7 cellular contexts compared by ENCODE assay signal in the genomic region with DNA sequence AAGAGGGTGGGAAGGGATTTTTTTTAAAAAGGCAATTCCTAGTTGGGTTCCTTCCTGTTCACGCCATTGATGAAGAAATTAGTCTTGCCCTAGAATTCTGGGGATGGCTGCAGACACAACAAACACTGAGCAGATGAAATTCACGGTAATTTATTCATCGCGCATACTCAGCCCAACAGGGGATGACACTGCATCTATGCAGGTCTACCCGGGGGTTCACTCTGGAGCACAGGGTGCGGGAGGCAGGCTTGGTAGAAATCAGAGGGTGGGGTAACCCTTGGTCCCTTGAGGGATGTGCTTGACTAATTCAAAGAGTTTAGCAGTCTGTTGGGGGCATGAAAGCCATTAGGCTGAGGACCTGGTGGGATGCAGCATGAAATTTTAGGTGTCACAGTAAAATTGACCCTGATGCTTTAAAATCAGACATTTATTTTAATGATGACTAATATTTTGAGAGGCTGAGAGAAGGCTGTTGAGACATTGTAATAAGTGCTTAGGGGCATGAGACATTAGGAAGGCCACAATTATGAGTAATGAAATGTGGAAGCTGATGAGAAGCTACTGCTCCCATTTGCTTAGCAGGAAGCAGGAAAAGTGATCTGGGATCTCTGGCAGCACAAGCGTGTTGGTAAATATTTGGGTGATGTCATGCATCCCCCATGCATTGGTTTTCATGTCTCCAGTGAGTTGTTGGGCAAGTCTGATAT.
DNase-seq lines count a peak whose midpoint lies in the region; ATAC-seq, FAIRE-seq and TF ChIP-seq lines count a peak whose summit lies in the region.
"Not testable (repeated sequence)": the region's sequence is repeated elsewhere in the genome, so short reads cannot be mapped to it uniquely, and the experiment has no call there.

No MANE protein-coding gene starts in this region.

- 19 to 24% methylated on average over 7 of the region's 7 CpGs for WGBS in GM23248 (ENCODE audit: low coverage in 1 of 2, low lambda C conversion rate in 2 of 2, missing lambda C conversion rate in 2 of 2), 2 experiments
- WGBS in upper lobe of left lung, 2 donors: 69 to 76% methylated on average over 7 of the region's 7 CpGs

- FAIRE-seq in bronchial epithelial cell (lab: Jason Lieb, UNC): not testable (repeated sequence)

- H3K79me2 ChIP-seq in GM23248 (ENCODE audit: insufficient read depth): not testable (repeated sequence)

- H3F3A ChIP-seq in GM23248 (ENCODE audit: insufficient read depth): not testable (repeated sequence)

- TF ChIP-seq CTCF in RWPE2 (IDR thresholded peaks at IDR 0.05; ENCODE audit: poor library complexity, severe bottlenecking); bronchial epithelial cell (IDR thresholded peaks at IDR 0.05; ENCODE audit: insufficient read depth, low read length, severe bottlenecking); upper lobe of left lung (IDR thresholded peaks at IDR 0.05): not testable (repeated sequence)

- H3K4me2 ChIP-seq in GM23248 (ENCODE audit: unreplicated experiment): not testable (repeated sequence)

- not testable (repeated sequence) for H3K4me1 ChIP-seq in GM23248 (ENCODE audit: insufficient read depth); RWPE2 (ENCODE audit: insufficient read depth, poor library complexity, severe bottlenecking); upper lobe of left lung

- H3K27me3 ChIP-seq in GM23248 (replicated peaks; ENCODE audit: insufficient read depth); MG63; RWPE2 (ENCODE audit: insufficient read depth, poor library complexity, severe bottlenecking); bronchial epithelial cell (ENCODE audit: control insufficient read depth, insufficient read depth, low read length); upper lobe of left lung: not testable (repeated sequence)

- H3K9me2 ChIP-seq in GM23248 (ENCODE audit: insufficient read depth): not testable (repeated sequence)

- H3K4me3 ChIP-seq in GM23248; MG63; RWPE2 (ENCODE audit: severe bottlenecking); bronchial epithelial cell (ENCODE audit: low read depth, low read length); upper lobe of left lung: not testable (repeated sequence)

- not testable (repeated sequence) for H3K36me3 ChIP-seq in GM23248 (ENCODE audit: low read depth); MG63; RWPE2 (ENCODE audit: low read depth); bronchial epithelial cell (ENCODE audit: control insufficient read depth, insufficient read depth, low read length); upper lobe of left lung

- not testable (repeated sequence) for H3K27ac ChIP-seq in GM23248; RWPE2 (ENCODE audit: poor library complexity, severe bottlenecking); upper lobe of left lung

- in situ Hi-C loops in GM23248 (cut with MboI): not testable (repeated sequence)

- not testable (repeated sequence) for H3K9ac ChIP-seq in GM23248

- TF ChIP-seq EP300 in upper lobe of left lung (IDR thresholded peaks at IDR 0.05): not testable (repeated sequence)

- H3K9me3 ChIP-seq in GM23248 (ENCODE audit: low read depth); MG63; RWPE2 (ENCODE audit: severe bottlenecking); upper lobe of left lung: not testable (repeated sequence)

- ATAC-seq in RWPE2 (ENCODE audit: low read depth) (peak; percentile 66), upper lobe of left lung (ENCODE audit: low FRiP score in 2 of 2) (peak; percentile 53 to 69)

- not testable (repeated sequence) for H4K20me1 ChIP-seq in GM23248 (ENCODE audit: insufficient read depth)

- TF ChIP-seq POLR2A in upper lobe of left lung (IDR thresholded peaks at IDR 0.05): not testable (repeated sequence)

- DNase-seq in EH (ENCODE audit: low read depth) (peak; percentile 7), GM23248 (peak; percentile 11), HT1080 (ENCODE audit: low read depth) (peak; percentile 38), MG63 (peak; percentile 43), bronchial epithelial cell (ENCODE audit: low read depth) (peak; percentile 48)
- DNase-seq in RWPE2 (ENCODE audit: low spot score); upper lobe of left lung: not testable (repeated sequence)

- H2AFZ ChIP-seq in GM23248: not testable (repeated sequence)
